ENCODE assay signal across 31 cellular contexts in the genomic region with DNA sequence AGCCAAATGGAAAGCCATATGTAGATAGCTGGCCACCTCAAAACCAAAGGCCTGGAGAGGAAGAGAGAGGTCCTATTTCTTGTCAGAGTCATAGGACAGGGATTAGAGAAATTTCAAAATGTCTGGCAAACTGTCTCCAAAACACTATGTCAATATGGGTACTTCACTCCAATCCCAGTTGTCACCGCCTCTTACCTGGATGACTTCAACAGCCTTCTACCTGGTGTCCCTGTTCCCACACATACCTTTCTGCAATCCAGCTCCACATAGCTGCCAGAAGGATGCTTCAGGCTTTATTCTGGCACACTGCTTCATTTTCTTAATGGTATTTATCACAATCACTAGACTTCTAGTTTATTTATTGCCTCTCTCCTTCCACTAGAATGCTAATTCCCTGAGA. TPM values are rescaled to one million over a fixed set of nuclear protein-coding genes. Genes with fewer than 3 reads are reported as not detected.
"Had no signal": no experiment of that assay in that cellular context is flagged by ENCODE, and none has a peak within 500 bp of the region (broad histone marks: within the 10 kb centered on the region; RNA-seq: fewer than 3 reads in every experiment).

No MANE protein-coding gene starts in this region.

- H3K9me3 ChIP-seq: gastrocnemius medialis, mucosa of descending colon, right atrium auricular region, tibial nerve had no signal

- H3K36me3 Mint-ChIP-seq: mesothelial cell of epicardium, naive B cell, neural progenitor cell had no signal

- H3K9me3 Mint-ChIP-seq: endodermal cell; mesothelial cell of epicardium; naive B cell; nephron; neural progenitor cell; stimulated activated naive CD8-positive, alpha-beta T cell treated with anti-CD3 and anti-CD28 coated beads, Interleukin-15, amount 100 ng/mL, for 72 hours had no signal

- H3K4me3 ChIP-seq: dorsolateral prefrontal cortex, gastrocnemius medialis, mucosa of descending colon, neural progenitor cell, right atrium auricular region, smooth muscle cell, tibial nerve had no signal

- H3K4me1 ChIP-seq: gastrocnemius medialis, neural progenitor cell, parathyroid adenoma, right atrium auricular region, tibial nerve had no signal

- DNase-seq: cerebellar nuclear complex; cortex of kidney; dorsolateral prefrontal cortex; effector CD4-positive, alpha-beta T cell; endodermal cell; foreskin fibroblast; gastrocnemius medialis; head of caudate nucleus; kidney; mesenchymal stem cell; mucosa of descending colon; naive B cell; stimulated activated CD4-positive, alpha-beta T cell treated with anti-CD3 and anti-CD28 coated beads, Interleukin-12 subunit alpha, Interleukin-12 subunit beta, amount 100 ng/mL, for 4 hours; stimulated activated CD4-positive, alpha-beta T cell treated with anti-CD3 and anti-CD28 coated beads, Interleukin-1b, Interleukin-23, amount 100 ng/mL, for 48 hours; stimulated activated CD4-positive, alpha-beta T cell treated with anti-CD3 and anti-CD28 coated beads, Interleukin-4, amount 100 ng/mL, for 1 hour; stimulated activated CD8-positive, alpha-beta memory T cell treated with anti-CD3 and anti-CD28 coated beads, Interleukin-4, amount 100 ng/mL, for 48 hours; stimulated activated naive CD4-positive, alpha-beta T cell; stimulated activated naive CD8-positive, alpha-beta T cell treated with anti-CD3 and anti-CD28 coated beads, Interleukin-15, amount 100 ng/mL, for 72 hours had no signal

- H3K36me3 ChIP-seq: gastrocnemius medialis, neural progenitor cell, right atrium auricular region, tibial nerve had no signal

- H3K4me3 Mint-ChIP-seq: endodermal cell; mesothelial cell of epicardium; naive B cell; nephron; neural progenitor cell; stimulated activated naive CD8-positive, alpha-beta T cell treated with anti-CD3 and anti-CD28 coated beads, Interleukin-15, amount 100 ng/mL, for 72 hours had no signal

- ATAC-seq: esophagus mucosa; gastrocnemius medialis; left lobe of liver; mucosa of descending colon; sciatic nerve; stimulated activated naive CD8-positive, alpha-beta T cell treated with anti-CD3 and anti-CD28 coated beads, Interleukin-15, amount 100 ng/mL, for 72 hours had no signal

- H3K4me1 Mint-ChIP-seq: endodermal cell; mesothelial cell of epicardium; naive B cell; nephron; neural progenitor cell; stimulated activated naive CD8-positive, alpha-beta T cell treated with anti-CD3 and anti-CD28 coated beads, Interleukin-15, amount 100 ng/mL, for 72 hours had no signal

- H3K27ac ChIP-seq: dorsolateral prefrontal cortex, epithelial cell of prostate, gastrocnemius medialis, neural progenitor cell, parathyroid adenoma, right atrium auricular region, tibial nerve had no signal

- H3K27ac Mint-ChIP-seq: endodermal cell; mesothelial cell of epicardium; naive B cell; nephron; neural progenitor cell; progenitor cell of endocrine pancreas; stimulated activated naive CD8-positive, alpha-beta T cell treated with anti-CD3 and anti-CD28 coated beads, Interleukin-15, amount 100 ng/mL, for 72 hours had no signal

- H3K27me3 ChIP-seq: gastrocnemius medialis, neural progenitor cell, right atrium auricular region, tibial nerve had no signal

- H3K27me3 Mint-ChIP-seq: progenitor cell of endocrine pancreas; stimulated activated naive CD8-positive, alpha-beta T cell treated with anti-CD3 and anti-CD28 coated beads, Interleukin-15, amount 100 ng/mL, for 72 hours had no signal

RNA-seq across cellular contexts. Expression of a gene that starts 14.5 kb away (rescaled TPM):
- total RNA-seq: osteoblast had no signal
